ENCODE assay signal across 1 cellular context in the genomic region with DNA sequence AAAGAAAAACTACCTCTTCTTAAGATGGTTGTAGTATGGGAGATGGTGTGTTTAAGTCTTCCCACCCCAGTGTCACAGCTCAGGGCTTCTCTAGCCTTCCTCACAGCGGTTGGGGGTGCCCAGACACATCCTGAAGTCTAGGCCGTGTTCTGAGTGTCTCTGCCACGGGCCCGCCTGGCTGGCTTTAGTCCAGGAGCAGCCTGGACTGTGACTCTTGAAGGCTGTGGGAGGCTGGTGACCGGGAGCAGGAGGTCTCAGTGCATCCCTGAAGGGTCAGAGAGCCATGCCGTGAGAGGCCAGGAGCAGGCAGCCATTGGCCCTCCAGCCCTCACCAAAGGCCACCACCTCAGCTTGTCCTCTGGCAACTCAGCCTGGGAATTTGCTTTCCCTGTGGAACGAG.
TF ChIP-seq lines count a peak whose summit lies in the region.

No MANE protein-coding gene starts in this region.

TF ChIP-seq in HepG2, 621 proteins besides CTCF, POLR2A, EP300 and RAD21:
- peak; percentile 29 for TF ChIP-seq AGO2 (optimal IDR thresholded peaks at IDR 0.05; ENCODE audit: low read depth, low read length)
- TF ChIP-seq, protein P1, sequence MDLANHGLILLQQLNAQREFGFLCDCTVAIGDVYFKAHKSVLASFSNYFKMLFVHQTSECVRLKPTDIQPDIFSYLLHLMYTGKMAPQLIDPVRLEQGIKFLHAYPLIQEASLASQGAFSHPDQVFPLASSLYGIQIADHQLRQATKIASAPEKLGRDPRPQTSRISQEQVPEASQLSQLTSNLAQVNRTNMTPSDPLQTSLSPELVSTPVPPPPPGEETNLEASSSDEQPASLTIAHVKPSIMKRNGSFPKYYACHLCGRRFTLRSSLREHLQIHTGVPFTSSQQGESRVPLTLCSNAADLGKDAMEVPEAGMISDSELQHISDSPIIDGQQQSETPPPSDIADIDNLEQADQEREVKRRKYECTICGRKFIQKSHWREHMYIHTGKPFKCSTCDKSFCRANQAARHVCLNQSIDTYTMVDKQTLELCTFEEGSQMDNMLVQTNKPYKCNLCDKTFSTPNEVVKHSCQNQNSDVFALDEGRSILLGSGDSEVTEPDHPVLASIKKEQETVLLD (CRISPR knock-in tag; IDR thresholded peaks at IDR 0.05; ENCODE audit: low read depth), result no peak
- no peak for TF ChIP-seq ZNF33A (CRISPR knock-in tag; IDR thresholded peaks at IDR 0.05; ENCODE audit: borderline replicate concordance)
- no peak for TF ChIP-seq JARID2 (CRISPR knock-in tag; IDR thresholded peaks at IDR 0.05; ENCODE audit: insufficient replicate concordance)
